In the genomic region with DNA sequence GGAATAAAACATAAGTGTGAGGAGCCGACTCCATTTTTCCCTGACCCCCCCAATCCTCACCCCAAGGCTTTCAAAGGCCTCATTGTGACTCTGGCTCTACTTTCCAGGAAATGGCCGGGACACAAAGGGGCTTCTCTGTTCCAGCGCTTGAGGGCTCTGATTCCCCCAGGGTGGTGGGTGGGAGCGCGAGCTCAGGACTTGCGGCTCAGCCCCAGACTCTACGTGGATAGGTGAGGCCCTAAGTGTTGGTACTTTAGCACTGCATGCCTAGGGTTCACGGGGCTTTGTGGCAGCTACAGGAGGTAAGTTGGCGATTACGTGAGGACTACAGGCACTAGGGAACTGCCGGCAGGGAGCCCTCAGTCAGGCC, we compare ENCODE assay signal across 8 cellular contexts. TPM values are rescaled to one million over a fixed set of nuclear protein-coding genes. Genes with fewer than 3 reads are reported as not detected.
DNase-seq lines count a peak whose midpoint lies in the region; TF ChIP-seq lines count a peak whose summit lies in the region.

No MANE protein-coding gene starts in this region.

- H3K36me3 ChIP-seq in hepatocyte (replicated peaks; ENCODE audit: insufficient read depth, low read depth), result no peaks in the 10 kb centered on the region

- no peaks in the 10 kb centered on the region for H3K27me3 ChIP-seq in hepatocyte

- 4% methylated on average over 11 of the region's 11 CpGs for WGBS in hepatocyte (ENCODE audit: low lambda C conversion rate, missing lambda C conversion rate)

- peak overlapping the region; percentile 97 for H3K4me3 Mint-ChIP-seq in activated naive CD4-positive, alpha-beta T cell treated with anti-CD3 and anti-CD28 coated beads for 36 hours
- peak overlapping the region; percentile 98 for H3K4me3 Mint-ChIP-seq in activated T-helper 1 cell treated with anti-CD3 and anti-CD28 coated beads, Interleukin-12 subunit alpha, Interleukin-12 subunit beta, Interleukin-2, Interleukin-4 antibody, amounts not matched to agents 30 ng/mL and 10 ng/mL and 1 ng/mL, durations not matched to agents 14 hours and 24 hours and 36 hours

- intact Hi-C loops in activated naive CD4-positive, alpha-beta T cell treated with anti-CD3 and anti-CD28 coated beads for 36 hours (cut with micrococcal nuclease), result loop anchor here (5.0 kb wide), 1 partner anchor 132 kb away; a partner anchor contains a TSS
- intact Hi-C loops in activated T-helper 1 cell treated with anti-CD3 and anti-CD28 coated beads, Interleukin-12 subunit alpha, Interleukin-12 subunit beta, Interleukin-2, Interleukin-4 antibody, amounts not matched to agents 30 ng/mL and 10 ng/mL and 1 ng/mL, durations not matched to agents 14 hours and 24 hours and 36 hours (cut with micrococcal nuclease), result no loop called here

- H3K4me1 ChIP-seq in hepatocyte (ENCODE audit: insufficient read depth), result no peaks in the 10 kb centered on the region

- H3K27ac Mint-ChIP-seq in activated naive CD4-positive, alpha-beta T cell treated with anti-CD3 and anti-CD28 coated beads for 36 hours, result peak overlapping the region; percentile 97
- H3K27ac Mint-ChIP-seq in activated T-helper 1 cell treated with anti-CD3 and anti-CD28 coated beads, Interleukin-12 subunit alpha, Interleukin-12 subunit beta, Interleukin-2, Interleukin-4 antibody, amounts not matched to agents 30 ng/mL and 10 ng/mL and 1 ng/mL, durations not matched to agents 14 hours and 24 hours and 36 hours, result peak overlapping the region; percentile 96

- no peaks in the 10 kb centered on the region for H3K9me3 Mint-ChIP-seq in activated naive CD4-positive, alpha-beta T cell treated with anti-CD3 and anti-CD28 coated beads for 36 hours
- no peaks in the 10 kb centered on the region for H3K9me3 Mint-ChIP-seq in activated T-helper 1 cell treated with anti-CD3 and anti-CD28 coated beads, Interleukin-12 subunit alpha, Interleukin-12 subunit beta, Interleukin-2, Interleukin-4 antibody, amounts not matched to agents 30 ng/mL and 10 ng/mL and 1 ng/mL, durations not matched to agents 14 hours and 24 hours and 36 hours

- peak overlapping the region; percentile 50 for H2AFZ ChIP-seq in hepatocyte

- H3K9me2 ChIP-seq in hepatocyte (replicated peaks; ENCODE audit: insufficient read depth), result no peaks in the 10 kb centered on the region

- H3K27me3 Mint-ChIP-seq in activated naive CD4-positive, alpha-beta T cell treated with anti-CD3 and anti-CD28 coated beads for 36 hours (ENCODE audit: low read depth), result no peaks in the 10 kb centered on the region
- no peaks in the 10 kb centered on the region for H3K27me3 Mint-ChIP-seq in activated T-helper 1 cell treated with anti-CD3 and anti-CD28 coated beads, Interleukin-12 subunit alpha, Interleukin-12 subunit beta, Interleukin-2, Interleukin-4 antibody, amounts not matched to agents 30 ng/mL and 10 ng/mL and 1 ng/mL, durations not matched to agents 14 hours and 24 hours and 36 hours (ENCODE audit: insufficient read depth)

- peak overlapping the region; percentile 76 for H3K4me2 ChIP-seq in hepatocyte

- CTCF ChIA-PET in activated naive CD4-positive, alpha-beta T cell treated with anti-CD3 and anti-CD28 coated beads for 36 hours (lab: Charles Lee), result interaction anchor here (0.6 to 3.3 kb wide), 8 partner anchors 8 to 149 kb away, joined by 3 to 20 read pairs (median 3); no protein-coding TSS in a partner anchor

- peak overlapping the region; percentile 68 for H3K27ac ChIP-seq in hepatocyte

- no peaks in the 10 kb centered on the region for H3K9me3 ChIP-seq in hepatocyte (ENCODE audit: low read depth)

- peaks cover 18% of the 10 kb centered on the region for H3K4me1 Mint-ChIP-seq in activated naive CD4-positive, alpha-beta T cell treated with anti-CD3 and anti-CD28 coated beads for 36 hours (ENCODE audit: low read depth)
- H3K4me1 Mint-ChIP-seq in activated T-helper 1 cell treated with anti-CD3 and anti-CD28 coated beads, Interleukin-12 subunit alpha, Interleukin-12 subunit beta, Interleukin-2, Interleukin-4 antibody, amounts not matched to agents 30 ng/mL and 10 ng/mL and 1 ng/mL, durations not matched to agents 14 hours and 24 hours and 36 hours (ENCODE audit: low read depth), result peaks cover 12% of the 10 kb centered on the region

- DNase-seq in activated naive CD4-positive, alpha-beta T cell treated with anti-CD3 and anti-CD28 coated beads for 36 hours, result no peak
- no peak for DNase-seq in activated naive CD4-positive, alpha-beta T cell (lab: John Stamatoyannopoulos, UW)
- DNase-seq in activated T-helper 1 cell treated with anti-CD3 and anti-CD28 coated beads, Interleukin-12 subunit alpha, Interleukin-12 subunit beta, Interleukin-2, Interleukin-4 antibody, amounts not matched to agents 30 ng/mL and 10 ng/mL and 1 ng/mL, durations not matched to agents 14 hours and 24 hours and 36 hours (ENCODE audit: low spot score), result no peak
- DNase-seq in hepatocyte (ENCODE audit: low spot score) (peak; percentile 41), putamen (ENCODE audit: low spot score) (peak; percentile 71), dedifferentiated amniotic fluid mesenchymal stem cell (ENCODE audit: extremely low spot score) (no peak), KG1 (lab: John Stamatoyannopoulos, UW) (no peak), GDM1 (lab: John Stamatoyannopoulos, UW) (no peak)

- no peaks in the 10 kb centered on the region for H4K20me1 ChIP-seq in hepatocyte (ENCODE audit: insufficient read depth, poor library complexity, severe bottlenecking)

- peaks cover 10% of the 10 kb centered on the region for H3K36me3 Mint-ChIP-seq in activated naive CD4-positive, alpha-beta T cell treated with anti-CD3 and anti-CD28 coated beads for 36 hours (ENCODE audit: low read depth)
- peaks cover 26% of the 10 kb centered on the region for H3K36me3 Mint-ChIP-seq in activated T-helper 1 cell treated with anti-CD3 and anti-CD28 coated beads, Interleukin-12 subunit alpha, Interleukin-12 subunit beta, Interleukin-2, Interleukin-4 antibody, amounts not matched to agents 30 ng/mL and 10 ng/mL and 1 ng/mL, durations not matched to agents 14 hours and 24 hours and 36 hours (ENCODE audit: low read depth)

- TF ChIP-seq CTCF in hepatocyte (IDR thresholded peaks at IDR 0.05; ENCODE audit: poor library complexity), result no peak

- peaks cover 23% of the 10 kb centered on the region for H3K79me2 ChIP-seq in hepatocyte

- H3K4me3 ChIP-seq in hepatocyte, result peak overlapping the region; percentile 18

RNA-seq across cellular contexts. Expression of a gene that starts 0.5 kb away (rescaled TPM):
- 10 to 100 TPM; 47.5 to 57.3 TPM for total RNA-seq in activated naive CD4-positive, alpha-beta T cell treated with anti-CD3 and anti-CD28 coated beads for 36 hours
- 170 and 172 TPM in 2 replicates for total RNA-seq in activated T-helper 1 cell treated with anti-CD3 and anti-CD28 coated beads, Interleukin-12 subunit alpha, Interleukin-12 subunit beta, Interleukin-2, Interleukin-4 antibody, amounts not matched to agents 30 ng/mL and 10 ng/mL and 1 ng/mL, durations not matched to agents 14 hours and 24 hours and 36 hours
- total RNA-seq in hepatocyte, result 155 and 179 TPM in 2 replicates
- polyA plus RNA-seq in hepatocyte, result 428 and 474 TPM in 2 replicates

RNA-seq across cellular contexts. Expression of a gene that starts 15.1 kb away (rescaled TPM):
- total RNA-seq in activated naive CD4-positive, alpha-beta T cell treated with anti-CD3 and anti-CD28 coated beads for 36 hours, result 100 to 1,000 TPM; 330 to 336 TPM
- 269 and 280 TPM in 2 replicates for total RNA-seq in activated T-helper 1 cell treated with anti-CD3 and anti-CD28 coated beads, Interleukin-12 subunit alpha, Interleukin-12 subunit beta, Interleukin-2, Interleukin-4 antibody, amounts not matched to agents 30 ng/mL and 10 ng/mL and 1 ng/mL, durations not matched to agents 14 hours and 24 hours and 36 hours
- total RNA-seq in hepatocyte, result 111 and 115 TPM in 2 replicates
- 83.2 and 96.6 TPM in 2 replicates for polyA plus RNA-seq in hepatocyte

RNA-seq across cellular contexts. Expression of a gene that starts 18.6 kb away (rescaled TPM):
- 10 to 100 TPM; 82.7 to 85.4 TPM for total RNA-seq in activated naive CD4-positive, alpha-beta T cell treated with anti-CD3 and anti-CD28 coated beads for 36 hours
- 20.9 and 21.3 TPM in 2 replicates for total RNA-seq in activated T-helper 1 cell treated with anti-CD3 and anti-CD28 coated beads, Interleukin-12 subunit alpha, Interleukin-12 subunit beta, Interleukin-2, Interleukin-4 antibody, amounts not matched to agents 30 ng/mL and 10 ng/mL and 1 ng/mL, durations not matched to agents 14 hours and 24 hours and 36 hours
- 23.5 and 29.4 TPM in 2 replicates for total RNA-seq in hepatocyte
- polyA plus RNA-seq in hepatocyte, result 23.6 and 41.1 TPM in 2 replicates

RNA-seq across cellular contexts. Expression of a gene that starts 23.4 kb away (rescaled TPM):
- 10 to 100 TPM in 1 of 2 experiments, 1 to 10 TPM in 1; 9.0 to 12.6 TPM for total RNA-seq in activated naive CD4-positive, alpha-beta T cell treated with anti-CD3 and anti-CD28 coated beads for 36 hours
- total RNA-seq in activated T-helper 1 cell treated with anti-CD3 and anti-CD28 coated beads, Interleukin-12 subunit alpha, Interleukin-12 subunit beta, Interleukin-2, Interleukin-4 antibody, amounts not matched to agents 30 ng/mL and 10 ng/mL and 1 ng/mL, durations not matched to agents 14 hours and 24 hours and 36 hours, result 40.0 and 43.3 TPM in 2 replicates
- total RNA-seq in hepatocyte, result 2.0 and 2.3 TPM in 2 replicates
- 2.1 and 3.1 TPM in 2 replicates for polyA plus RNA-seq in hepatocyte

RNA-seq across cellular contexts. Expression of a gene that starts 44.7 kb away (rescaled TPM):
- total RNA-seq in activated naive CD4-positive, alpha-beta T cell treated with anti-CD3 and anti-CD28 coated beads for 36 hours, result 100 to 1,000 TPM; 109 to 119 TPM
- total RNA-seq in activated T-helper 1 cell treated with anti-CD3 and anti-CD28 coated beads, Interleukin-12 subunit alpha, Interleukin-12 subunit beta, Interleukin-2, Interleukin-4 antibody, amounts not matched to agents 30 ng/mL and 10 ng/mL and 1 ng/mL, durations not matched to agents 14 hours and 24 hours and 36 hours, result 70.2 and 71.3 TPM in 2 replicates
- total RNA-seq in hepatocyte, result 148 and 157 TPM in 2 replicates
- polyA plus RNA-seq in hepatocyte, result 90.1 and 104 TPM in 2 replicates

Comparison
In these comparisons a context has a peak if more than half of its experiments do, and no peak if none do; other contexts are left out.
1. DNase-seq: peak in hepatocyte (single experiment) and putamen (single experiment); none in activated naive CD4-positive, alpha-beta T cell treated with anti-CD3 and anti-CD28 coated beads for 36 hours (single experiment), activated naive CD4-positive, alpha-beta T cell (0 of 4), activated T-helper 1 cell treated with anti-CD3 and anti-CD28 coated beads, Interleukin-12 subunit alpha, Interleukin-12 subunit beta, Interleukin-2, Interleukin-4 antibody, amounts not matched to agents 30 ng/mL and 10 ng/mL and 1 ng/mL, durations not matched to agents 14 hours and 24 hours and 36 hours (single experiment), dedifferentiated amniotic fluid mesenchymal stem cell (single experiment), KG1 (single experiment) and GDM1 (single experiment).